13 cellular contexts compared by ENCODE assay signal in genomic region chr12:6222009-6222702, GRCh38. TPM values are rescaled to one million over a fixed set of nuclear protein-coding genes. Genes with fewer than 3 reads are reported as not detected.
DNase-seq lines count a peak whose midpoint lies in the region; ATAC-seq, FAIRE-seq and TF ChIP-seq lines count a peak whose summit lies in the region.
"Had no signal": no experiment of that assay in that cellular context is flagged by ENCODE, and none has a peak within 500 bp of the region (broad histone marks: within the 10 kb centered on the region; RNA-seq: fewer than 3 reads in every experiment).

No MANE protein-coding gene starts in this region.

- H3K4me1 ChIP-seq in Karpas-422 (ENCODE audit: low read length) = no peaks in the 10 kb centered on the region

- H3K27ac ChIP-seq in substantia nigra (ENCODE audit: low read depth, low read length, poor library complexity, severe bottlenecking) = peak overlapping the region; percentile 68
- no peak overlapping the region for H3K27ac ChIP-seq in Karpas-422 (ENCODE audit: low read length)

- no peak overlapping the region for H2AFZ ChIP-seq in Karpas-422 (ENCODE audit: low read length)

- H3K27me3 ChIP-seq in bronchial epithelial cell (ENCODE audit: control insufficient read depth, insufficient read depth, low read length) (no peaks in the 10 kb centered on the region), Karpas-422 (ENCODE audit: low read length) (no peaks in the 10 kb centered on the region), MG63 (no peaks in the 10 kb centered on the region)

- DNase-seq in MV-4-11 (lab: John Stamatoyannopoulos, UW) (peak; percentile 13), bronchial epithelial cell (ENCODE audit: low read depth) (peak; percentile 76), medulla oblongata (ENCODE audit: extremely low spot score) (peak; percentile 62), substantia nigra (lab: John Stamatoyannopoulos, UW) (peak in 13 of 49 donors; percentile 23 to 67 (median 37)), Karpas-422 (no peak), MG63 (no peak), activated gamma-delta T cell (lab: John Stamatoyannopoulos, UW) (no peak)
- DNase-seq: activated naive CD4-positive, alpha-beta T cell; NCI-H1092 treated with DMSO at 0.1 percent for 48 hours had no signal

- no peaks in the 10 kb centered on the region for H3K9me2 ChIP-seq in Karpas-422 (replicated peaks; ENCODE audit: insufficient read depth, low read length)

- no peak for FAIRE-seq in bronchial epithelial cell (lab: Jason Lieb, UNC)
- FAIRE-seq: endometrium, GM18507 had no signal

- H3K9me3 ChIP-seq in Karpas-422 (ENCODE audit: low read length) = no peaks in the 10 kb centered on the region
- H3K9me3 ChIP-seq in MG63 = no peaks in the 10 kb centered on the region

- H3K9ac ChIP-seq in Karpas-422 (ENCODE audit: low read length) = no peak overlapping the region

- no peaks in the 10 kb centered on the region for H4K20me1 ChIP-seq in Karpas-422 (ENCODE audit: insufficient read depth, low read depth, low read length)

- ATAC-seq in GM21576 (IDR thresholded peaks at IDR 0.05; ENCODE audit: unreplicated experiment) = no peak
- ATAC-seq: activated CD4-positive, CD25-positive, alpha-beta regulatory T cell treated with anti-CD3 and anti-CD28 coated beads, Interleukin-2, amount 50 U/mL, for 24 hours had no signal

- H3K36me3 ChIP-seq in bronchial epithelial cell (ENCODE audit: control insufficient read depth, insufficient read depth, low read length) = peaks cover 8% of the 10 kb centered on the region
- H3K36me3 ChIP-seq in Karpas-422 (ENCODE audit: insufficient read depth, low read length) = no peaks in the 10 kb centered on the region
- H3K36me3 ChIP-seq in MG63 = peaks cover 37% of the 10 kb centered on the region

- no peak for TF ChIP-seq CTCF in bronchial epithelial cell (IDR thresholded peaks at IDR 0.05; ENCODE audit: insufficient read depth, low read length, severe bottlenecking)

- H3K4me3 ChIP-seq in bronchial epithelial cell (ENCODE audit: low read depth, low read length) = no peak overlapping the region
- H3K4me3 ChIP-seq in Karpas-422 (ENCODE audit: low read length) = no peak overlapping the region
- no peak overlapping the region for H3K4me3 ChIP-seq in MG63

- no peaks in the 10 kb centered on the region for H3K79me2 ChIP-seq in Karpas-422 (ENCODE audit: low read length)

- no peak overlapping the region for H3K4me2 ChIP-seq in Karpas-422 (ENCODE audit: low read depth, low read length, poor library complexity, severe bottlenecking)

RNA-seq across cellular contexts. Expression of gene CD9, which starts 22.0 kb away (rescaled TPM):
- 492 and 634 TPM in 2 replicates for total RNA-seq in bronchial epithelial cell
- not detected in 2 replicates for total RNA-seq in Karpas-422 (2014; rRNA removed; shearing (Covaris generic); ENCODE audit: low replicate concordance)
- 95.5 and 98.2 TPM in 2 replicates for total RNA-seq in MG63 (2014; rRNA removed; shearing (Covaris generic); ENCODE audit: low replicate concordance)

Comparison
In these comparisons a context has a peak if more than half of its experiments do, and no peak if none do; other contexts are left out.
1. DNase-seq: peak in MV-4-11 (single experiment), bronchial epithelial cell (single experiment) and medulla oblongata (single experiment); none in Karpas-422 (single experiment), MG63 (single experiment) and activated gamma-delta T cell (single experiment).
2. RNA of gene CD9, which starts 22.0 kb away (total RNA-seq): 492 to 634 TPM in bronchial epithelial cell and 95.5 to 98.2 TPM in MG63; not detected in Karpas-422; every median in the first group is over 10 times any median in the second.